ENCODE assay signal across 2 cellular contexts in genomic region chr7:106257752-106258151, GRCh38.
TF ChIP-seq lines count a peak whose summit lies in the region.

No MANE protein-coding gene starts in this region.

TF ChIP-seq in IMR-90, 13 proteins besides CTCF, POLR2A, EP300 and RAD21:
- no peak for TF ChIP-seq CHD1 (IDR thresholded peaks at IDR 0.05; ENCODE audit: low read depth, low read length)
- TF ChIP-seq MXI1 (IDR thresholded peaks at IDR 0.05; ENCODE audit: borderline replicate concordance, low read depth, low read length), result no peak
- TF ChIP-seq ELK1 (IDR thresholded peaks at IDR 0.05; ENCODE audit: borderline replicate concordance, low read depth, low read length), result no peak
- no peak for TF ChIP-seq SMC3 (IDR thresholded peaks at IDR 0.05; ENCODE audit: low read depth, low read length)
- TF ChIP-seq FOS (IDR thresholded peaks at IDR 0.05; ENCODE audit: low read depth, low read length), result no peak
- TF ChIP-seq MAFK (IDR thresholded peaks at IDR 0.05; ENCODE audit: low read depth, low read length), result no peak
- TF ChIP-seq CEBPB (IDR thresholded peaks at IDR 0.05; ENCODE audit: low read depth, low read length), result no peak
- no peak for TF ChIP-seq RFX5 (IDR thresholded peaks at IDR 0.05; ENCODE audit: low read depth, low read length)

TF ChIP-seq in neural cell, 6 proteins besides CTCF, POLR2A, EP300 and RAD21:
- TF ChIP-seq POLR2AphosphoS5 (IDR thresholded peaks at IDR 0.05) (peak; percentile 56), TAF1 (IDR thresholded peaks at IDR 0.05; ENCODE audit: low read depth) (no peak), EZH2 (IDR thresholded peaks at IDR 0.05; ENCODE audit: borderline replicate concordance, insufficient read depth, low read length, poor library complexity, severe bottlenecking) (no peak), REST (IDR thresholded peaks at IDR 0.05; ENCODE audit: borderline replicate concordance) (no peak)
